Comparison of ENCODE assay signal across 8 cellular contexts in genomic region chr5:134113908-134114875, GRCh38. TPM values are rescaled to one million over a fixed set of nuclear protein-coding genes. Genes with fewer than 3 reads are reported as not detected.
DNase-seq lines count a peak whose midpoint lies in the region; ATAC-seq and TF ChIP-seq lines count a peak whose summit lies in the region.

Gene TCF7, plus strand, starts transcription at chr5:134114681. Its CDS starts 226 bp downstream, at chr5:134114907.

- peaks cover 6% of the 10 kb centered on the region for H3K36me3 Mint-ChIP-seq in activated T-cell treated with anti-CD3 and anti-CD28 coated beads, Interleukin-2, amount 50 U/mL, for 4 hours (ENCODE audit: insufficient read depth)

- intact Hi-C loops in OCI-LY7 (cut with micrococcal nuclease; ENCODE audit: unreplicated experiment) (no loop called here), esophagus squamous epithelium (cut with DNase I) (no loop called here)

- peaks cover 78% of the 10 kb centered on the region for H3K4me1 Mint-ChIP-seq in activated T-cell treated with anti-CD3 and anti-CD28 coated beads, Interleukin-2, amount 50 U/mL, for 4 hours (ENCODE audit: low read depth)

- ATAC-seq in GM19455 (IDR thresholded peaks at IDR 0.05; ENCODE audit: unreplicated experiment) (peak; percentile 83), HG03520 (IDR thresholded peaks at IDR 0.05; ENCODE audit: unreplicated experiment) (peak; percentile 51)
- ATAC-seq in activated T-cell treated with anti-CD3 and anti-CD28 coated beads, Interleukin-2, amount 50 U/mL, for 4 hours: peak; percentile 44 to 61
- ATAC-seq in stimulated activated naive CD8-positive, alpha-beta T cell treated with anti-CD3 and anti-CD28 coated beads, Interleukin-15, Interleukin-2, amounts not matched to agents 100 U/mL and 50 U/mL, for 24 hours: peak; percentile 59

- H3K4me1 ChIP-seq in OCI-LY7 (ENCODE audit: insufficient read depth, low read length, poor library complexity, severe bottlenecking) (peaks cover 13% of the 10 kb centered on the region), esophagus squamous epithelium (peaks cover 13 to 53% (median 24%) of the 10 kb centered on the region in 3 donors), mucosa of stomach (ENCODE audit: control insufficient read depth, insufficient read depth, low read length) (peaks cover 10% of the 10 kb centered on the region)

- H3K9ac ChIP-seq in mucosa of stomach (ENCODE audit: low read length): peak within 1 kb of the TSS; percentile 67

- H3K9me3 ChIP-seq in OCI-LY7 (ENCODE audit: low read length): no peaks in the 10 kb centered on the region
- no peaks in the 10 kb centered on the region for H3K9me3 ChIP-seq in esophagus squamous epithelium
- H3K9me3 ChIP-seq in mucosa of stomach (ENCODE audit: control insufficient read depth, low read length): no peaks in the 10 kb centered on the region

- no peaks in the 10 kb centered on the region for H3K36me3 ChIP-seq in OCI-LY7 (ENCODE audit: insufficient read depth, low read length)
- H3K36me3 ChIP-seq in esophagus squamous epithelium: no peaks in the 10 kb centered on the region
- H3K36me3 ChIP-seq in mucosa of stomach (ENCODE audit: control insufficient read depth, insufficient read depth, low read length): no peaks in the 10 kb centered on the region

- no peak for TF ChIP-seq CTCF in OCI-LY7 (conservative IDR thresholded peaks at IDR 0.05; ENCODE audit: low read length)
- no peak for TF ChIP-seq CTCF in esophagus squamous epithelium (IDR thresholded peaks at IDR 0.05)

- DNase-seq in COR-L47 (lab: John Stamatoyannopoulos, UW): peak; percentile 43
- peak; percentile 81 for DNase-seq in OCI-LY7 (ENCODE audit: low spot score)
- DNase-seq in activated T-cell treated with anti-CD3 and anti-CD28 coated beads, Interleukin-2, amount 50 U/mL, for 4 hours: peak; percentile 71
- no peak for DNase-seq in esophagus squamous epithelium (lab: John Stamatoyannopoulos, UW)
- DNase-seq in stimulated activated naive CD8-positive, alpha-beta T cell treated with anti-CD3 and anti-CD28 coated beads, Interleukin-15, Interleukin-2, amounts not matched to agents 100 U/mL and 50 U/mL, for 24 hours: peak; percentile 78

- H3K27ac ChIP-seq in OCI-LY7 (ENCODE audit: low read depth, low read length, poor library complexity, severe bottlenecking) (no peak within 1 kb of the TSS), esophagus squamous epithelium (peak within 1 kb of the TSS; percentile 36 to 71 (median 58))

- H4K20me1 ChIP-seq in OCI-LY7 (ENCODE audit: insufficient read depth, low read length): no peaks in the 10 kb centered on the region

- 2 to 7% methylated on average over 11 to 21 of the region's 89 CpGs for WGBS in esophagus squamous epithelium, 2 donors

- CTCF ChIA-PET in OCI-LY7 (lab: Charles Lee; ENCODE audit: unreplicated experiment): no interaction called here

- no TSS peak for BruUV-seq in OCI-LY7 (replicated peaks; lab: Mats Ljungman, UMichigan)

- peak within 1 kb of the TSS; percentile 93; the same call in 1 of the 2 replicates for H2AFZ ChIP-seq in OCI-LY7 (ENCODE audit: low read length)

- H3K27me3 Mint-ChIP-seq in activated T-cell treated with anti-CD3 and anti-CD28 coated beads, Interleukin-2, amount 50 U/mL, for 4 hours (ENCODE audit: low read depth): no peaks in the 10 kb centered on the region

- POLR2A ChIA-PET in OCI-LY7 (lab: Charles Lee): interaction anchor here (0.6 kb wide), 2 partner anchors 16 to 155 kb away, joined by 3 read pairs; no protein-coding TSS in a partner anchor

- H3K4me3 Mint-ChIP-seq in activated T-cell treated with anti-CD3 and anti-CD28 coated beads, Interleukin-2, amount 50 U/mL, for 4 hours: peak within 1 kb of the TSS; percentile 86

- peak in 2 of 4 donors; percentile 20 to 53 for TF ChIP-seq POLR2A in esophagus squamous epithelium (IDR thresholded peaks at IDR 0.05)

- H3K27me3 ChIP-seq in esophagus squamous epithelium: peaks cover 0 to 17% (median 0%) of the 10 kb centered on the region in 4 donors
- H3K27me3 ChIP-seq in mucosa of stomach (ENCODE audit: control insufficient read depth, insufficient read depth, low read length): peaks cover 16% of the 10 kb centered on the region

- peak within 1 kb of the TSS; percentile 99 for H3K4me2 ChIP-seq in OCI-LY7 (ENCODE audit: low read length)

- H3K9me2 ChIP-seq in OCI-LY7 (ENCODE audit: insufficient read depth, low read length): no peaks in the 10 kb centered on the region

- H3K4me3 ChIP-seq in OCI-LY7 (ENCODE audit: low read depth, low read length, poor library complexity, severe bottlenecking) (peak within 1 kb of the TSS; percentile 71), esophagus squamous epithelium (peak within 1 kb of the TSS; percentile 40 to 78 (median 58)), mucosa of stomach (ENCODE audit: low read length) (peak within 1 kb of the TSS; percentile 64)

- H3K9me3 Mint-ChIP-seq in activated T-cell treated with anti-CD3 and anti-CD28 coated beads, Interleukin-2, amount 50 U/mL, for 4 hours: no peaks in the 10 kb centered on the region

- H3K79me2 ChIP-seq in OCI-LY7 (ENCODE audit: insufficient read depth, low read depth, low read length): no peaks in the 10 kb centered on the region

RNA-seq across cellular contexts. Expression of gene TCF7, which starts in this region (rescaled TPM):
- 0.39 and 1.1 TPM in 2 replicates for total RNA-seq in OCI-LY7 (2014; rRNA removed; shearing (Covaris generic))
- total RNA-seq in OCI-LY7 (2022) (0.97 and 1.9 TPM in 2 replicates), esophagus squamous epithelium (1 to 10 TPM; 1.9 to 7.6 (median 2.8) TPM)
- total RNA-seq in activated T-cell treated with anti-CD3 and anti-CD28 coated beads, Interleukin-2, amount 50 U/mL, for 4 hours: 10 to 100 TPM; 34.4 to 49.7 (median 37.3) TPM

Comparison
In these comparisons a context has a peak if more than half of its experiments do, and no peak if none do; other contexts are left out.
1. RNA of gene TCF7 (total RNA-seq): 34.4 to 49.7 TPM in activated T-cell treated with anti-CD3 and anti-CD28 coated beads, Interleukin-2, amount 50 U/mL, for 4 hours; 1.9 to 7.6 TPM in esophagus squamous epithelium and 0.39 to 1.9 TPM in OCI-LY7; every median in the first group is over 4 times any median in the second.
2. Peak in every context shown above with its lines, with median percentiles within 50 percentile points of each other: ATAC-seq and H3K4me3 ChIP-seq.